ENCODE assay signal across 29 cellular contexts in the genomic region with DNA sequence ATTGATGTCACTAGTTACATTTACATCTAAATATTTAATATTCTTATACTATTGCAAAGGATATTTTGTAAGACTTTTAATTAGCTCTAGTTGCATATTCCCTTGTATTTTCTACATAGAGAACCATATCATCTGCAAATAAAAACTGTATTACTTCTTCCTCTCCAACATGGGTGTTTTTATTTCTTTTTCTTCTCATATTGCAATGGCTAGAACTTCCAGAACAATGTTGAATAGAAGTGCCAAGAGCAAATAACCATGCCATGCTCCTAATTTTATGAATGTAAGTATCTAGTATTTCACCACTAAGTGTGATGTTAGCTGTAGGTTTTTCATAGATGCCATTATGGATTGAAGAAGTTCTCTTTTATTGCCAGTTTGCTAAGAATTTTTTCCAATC.
"Had no signal": no experiment of that assay in that cellular context is flagged by ENCODE, and none has a peak within 500 bp of the region (broad histone marks: within the 10 kb centered on the region; RNA-seq: fewer than 3 reads in every experiment).

No MANE protein-coding gene starts in this region.

- H3K36me3 ChIP-seq: stomach, suprapubic skin, thoracic aorta, thyroid gland, tibial artery, tibial nerve, transverse colon, upper lobe of left lung, upper lobe of right lung, uterus, vagina had no signal

- H3K27ac ChIP-seq: stomach, suprapubic skin, testis, thoracic aorta, thyroid gland, tibial artery, tibial nerve, transverse colon, upper lobe of left lung, upper lobe of right lung, uterus, vagina had no signal

- H3K9me3 ChIP-seq: testis, thyroid gland, upper lobe of right lung, uterus, vagina had no signal

- H3K27ac Mint-ChIP-seq: stimulated activated effector memory CD8-positive, alpha-beta T cell treated with anti-CD3 and anti-CD28 coated beads, Interleukin-12 subunit alpha, Interleukin-12 subunit beta, amount 100 ng/mL, for 72 hours; stimulated activated memory B cell treated with anti-CD40 and anti-IgM and Interleukin-4, amounts not matched to agents 10 μg/mL and 1 μg/mL and 100 μg/mL, for 72 hours; stimulated activated naive B cell treated with anti-CD40 and anti-IgM and Interleukin-4, amounts not matched to agents 10 μg/mL and 1 μg/mL and 100 μg/mL, for 72 hours; stimulated activated naive CD8-positive, alpha-beta T cell treated with anti-CD3 and anti-CD28 coated beads, Interleukin-15, amount 100 ng/mL, for 72 hours; stimulated activated naive CD8-positive, alpha-beta T cell treated with anti-CD3 and anti-CD28 coated beads, Interleukin-15, Interleukin-2, amounts not matched to agents 100 ng/mL and 50 ng/mL, for 24 hours; type B pancreatic cell had no signal

- H3K4me1 ChIP-seq: stomach, suprapubic skin, testis, thyroid gland, tibial artery, tibial nerve, transverse colon, upper lobe of left lung, upper lobe of right lung, uterus, vagina had no signal

- ATAC-seq: stimulated activated effector memory CD8-positive, alpha-beta T cell treated with anti-CD3 and anti-CD28 coated beads, Interleukin-12 subunit alpha, Interleukin-12 subunit beta, amount 100 ng/mL, for 72 hours; stimulated activated memory B cell treated with anti-CD40 and anti-IgM and Interleukin-4, amounts not matched to agents 10 μg/mL and 1 μg/mL and 100 μg/mL, for 72 hours; stimulated activated naive B cell treated with anti-CD40 and anti-IgM and Interleukin-4, amounts not matched to agents 10 μg/mL and 1 μg/mL and 100 μg/mL, for 72 hours; stimulated activated naive CD8-positive, alpha-beta T cell treated with anti-CD3 and anti-CD28 coated beads, Interleukin-15, amount 100 ng/mL, for 72 hours; stimulated activated naive CD8-positive, alpha-beta T cell treated with anti-CD3 and anti-CD28 coated beads, Interleukin-15, Interleukin-2, amounts not matched to agents 100 U/mL and 50 U/mL, for 24 hours; upper lobe of right lung had no signal

- H3K4me3 Mint-ChIP-seq: stimulated activated effector memory CD8-positive, alpha-beta T cell treated with anti-CD3 and anti-CD28 coated beads, Interleukin-12 subunit alpha, Interleukin-12 subunit beta, amount 100 ng/mL, for 72 hours; stimulated activated memory B cell treated with anti-CD40 and anti-IgM and Interleukin-4, amounts not matched to agents 10 μg/mL and 1 μg/mL and 100 μg/mL, for 72 hours; stimulated activated naive B cell treated with anti-CD40 and anti-IgM and Interleukin-4, amounts not matched to agents 10 μg/mL and 1 μg/mL and 100 μg/mL, for 72 hours; stimulated activated naive CD8-positive, alpha-beta T cell treated with anti-CD3 and anti-CD28 coated beads, Interleukin-15, amount 100 ng/mL, for 72 hours; stimulated activated naive CD8-positive, alpha-beta T cell treated with anti-CD3 and anti-CD28 coated beads, Interleukin-15, Interleukin-2, amounts not matched to agents 100 ng/mL and 50 ng/mL, for 24 hours; type B pancreatic cell had no signal

- FAIRE-seq: urothelium cell line had no signal

- H3K9me3 Mint-ChIP-seq: type B pancreatic cell had no signal

- DNase-seq: stimulated activated CD4-positive, alpha-beta T cell treated with anti-CD3 and anti-CD28 coated beads, Interleukin-2, amount 100 ng/mL, for 48 hours; stimulated activated CD4-positive, alpha-beta T cell treated with anti-CD3 and anti-CD28 coated beads, Interleukin-4, amount 100 ng/mL, for 1 hour; stimulated activated CD4-positive, alpha-beta T cell treated with anti-CD3 and anti-CD28 coated beads, Interleukin-4, amount 100 ng/mL, for 24 hours; stimulated activated CD4-positive, alpha-beta T cell treated with anti-CD3 and anti-CD28 coated beads, Interleukin-4, amount 100 ng/mL, for 4 hours; stimulated activated CD8-positive, alpha-beta memory T cell treated with anti-CD3 and anti-CD28 coated beads, Interleukin-4, amount 100 ng/mL, for 48 hours; stimulated activated naive B cell treated with anti-CD40 and anti-IgM and Interleukin-4, amounts not matched to agents 10 μg/mL and 1 μg/mL and 100 μg/mL, for 72 hours; stimulated activated naive CD4-positive, alpha-beta T cell; stimulated activated naive CD4-positive, alpha-beta T cell treated with Interleukin-2 at 50 U/mL for 16 hours; stimulated activated naive CD8-positive, alpha-beta T cell treated with anti-CD3 and anti-CD28 coated beads, Interleukin-15, amount 100 ng/mL, for 72 hours; stimulated activated naive CD8-positive, alpha-beta T cell treated with anti-CD3 and anti-CD28 coated beads, Interleukin-15, Interleukin-2, amounts not matched to agents 100 U/mL and 50 U/mL, for 24 hours; stomach; substantia nigra; testis; thyroid gland; tibial artery; transverse colon; trophoblast cell; upper lobe of left lung; upper lobe of right lung; uterus had no signal

- H3K4me3 ChIP-seq: stomach, suprapubic skin, testis, thoracic aorta, thyroid gland, tibial artery, tibial nerve, transverse colon, upper lobe of left lung, upper lobe of right lung, uterus, vagina had no signal

- H3K36me3 Mint-ChIP-seq: stimulated activated effector memory CD8-positive, alpha-beta T cell treated with anti-CD3 and anti-CD28 coated beads, Interleukin-12 subunit alpha, Interleukin-12 subunit beta, amount 100 ng/mL, for 72 hours; stimulated activated memory B cell treated with anti-CD40 and anti-IgM and Interleukin-4, amounts not matched to agents 10 μg/mL and 1 μg/mL and 100 μg/mL, for 72 hours; stimulated activated naive B cell treated with anti-CD40 and anti-IgM and Interleukin-4, amounts not matched to agents 10 μg/mL and 1 μg/mL and 100 μg/mL, for 72 hours; type B pancreatic cell had no signal

- H3K4me1 Mint-ChIP-seq: stimulated activated effector memory CD8-positive, alpha-beta T cell treated with anti-CD3 and anti-CD28 coated beads, Interleukin-12 subunit alpha, Interleukin-12 subunit beta, amount 100 ng/mL, for 72 hours; stimulated activated memory B cell treated with anti-CD40 and anti-IgM and Interleukin-4, amounts not matched to agents 10 μg/mL and 1 μg/mL and 100 μg/mL, for 72 hours; stimulated activated naive B cell treated with anti-CD40 and anti-IgM and Interleukin-4, amounts not matched to agents 10 μg/mL and 1 μg/mL and 100 μg/mL, for 72 hours; stimulated activated naive CD8-positive, alpha-beta T cell treated with anti-CD3 and anti-CD28 coated beads, Interleukin-15, amount 100 ng/mL, for 72 hours had no signal

- H3K27me3 ChIP-seq: testis, thyroid gland, tibial nerve, transverse colon, upper lobe of left lung, uterus, vagina had no signal
